ENCODE assay signal across 10 cellular contexts in genomic region chr2:152047826-152048476, GRCh38. TPM values are rescaled to one million over a fixed set of nuclear protein-coding genes. Genes with fewer than 3 reads are reported as not detected.
A peak's percentile ranks its signal among the peaks of the same experiment; 100 is the strongest.
DNase-seq lines count a peak whose midpoint lies in the region; ATAC-seq and TF ChIP-seq lines count a peak whose summit lies in the region.
"Had no signal": no experiment of that assay in that cellular context is flagged by ENCODE, and none has a peak within 500 bp of the region (broad histone marks: within the 10 kb centered on the region; RNA-seq: fewer than 3 reads in every experiment).

No MANE protein-coding gene starts in this region.

- H3K9me3 ChIP-seq in BLaER1, result no peaks in the 10 kb centered on the region
- H3K9me3 ChIP-seq: vagina had no signal

- H3K4me3 ChIP-seq in BLaER1, result no peak overlapping the region
- H3K4me3 ChIP-seq: vagina had no signal

- no peak overlapping the region for H3K27ac ChIP-seq in BLaER1
- H3K27ac ChIP-seq in foreskin keratinocyte, result no peak overlapping the region
- H3K27ac ChIP-seq: vagina had no signal

- no peaks in the 10 kb centered on the region for H3K36me3 ChIP-seq in BLaER1
- H3K36me3 ChIP-seq: vagina had no signal

- no peaks in the 10 kb centered on the region for H3K36me3 Mint-ChIP-seq in stimulated activated effector memory CD8-positive, alpha-beta T cell treated with anti-CD3 and anti-CD28 coated beads, Interleukin-12 subunit alpha, Interleukin-12 subunit beta, amount 100 ng/mL, for 72 hours

- H3K4me1 ChIP-seq in BLaER1 (peaks cover 47% of the 10 kb centered on the region), foreskin keratinocyte (no peaks in the 10 kb centered on the region)
- H3K4me1 ChIP-seq: vagina had no signal

- H3K9ac ChIP-seq in BLaER1, result no peak overlapping the region

- H3K4me3 Mint-ChIP-seq in stimulated activated effector memory CD8-positive, alpha-beta T cell treated with anti-CD3 and anti-CD28 coated beads, Interleukin-12 subunit alpha, Interleukin-12 subunit beta, amount 100 ng/mL, for 72 hours, result no peak overlapping the region

- DNase-seq in GM13976 (ENCODE audit: low spot score) (no peak), OCI-M1 (lab: John Stamatoyannopoulos, UW) (peak; percentile 22), foreskin keratinocyte (no peak), NK-92 (lab: John Stamatoyannopoulos, UW; ENCODE audit: unreplicated experiment) (no peak)
- no peak for DNase-seq in effector CD4-positive, alpha-beta T cell
- DNase-seq in stimulated activated effector memory CD8-positive, alpha-beta T cell treated with anti-CD3 and anti-CD28 coated beads, Interleukin-12 subunit alpha, Interleukin-12 subunit beta, amount 100 ng/mL, for 72 hours (ENCODE audit: low spot score in 2 of 2), result no peak
- DNase-seq: NCI-H2081 had no signal

- no peaks in the 10 kb centered on the region for H3K9me3 Mint-ChIP-seq in stimulated activated effector memory CD8-positive, alpha-beta T cell treated with anti-CD3 and anti-CD28 coated beads, Interleukin-12 subunit alpha, Interleukin-12 subunit beta, amount 100 ng/mL, for 72 hours

- ATAC-seq in foreskin keratinocyte (peak; percentile 32), HG03280 (IDR thresholded peaks at IDR 0.05; ENCODE audit: unreplicated experiment) (no peak)
- ATAC-seq in stimulated activated effector memory CD8-positive, alpha-beta T cell treated with anti-CD3 and anti-CD28 coated beads, Interleukin-12 subunit alpha, Interleukin-12 subunit beta, amount 100 ng/mL, for 72 hours, result no peak

- H3K27ac Mint-ChIP-seq in stimulated activated effector memory CD8-positive, alpha-beta T cell treated with anti-CD3 and anti-CD28 coated beads, Interleukin-12 subunit alpha, Interleukin-12 subunit beta, amount 100 ng/mL, for 72 hours, result no peak overlapping the region

- no peaks in the 10 kb centered on the region for H4K20me1 ChIP-seq in BLaER1

- in situ Hi-C loops in GM13976 (cut with MboI; ENCODE audit: low sequenced_read_pairs, unreplicated experiment), result loop anchor here (10.0 to 25.0 kb wide), 2 partner anchors 117 to 389 kb away; no protein-coding TSS in a partner anchor

- no peaks in the 10 kb centered on the region for H3K4me1 Mint-ChIP-seq in stimulated activated effector memory CD8-positive, alpha-beta T cell treated with anti-CD3 and anti-CD28 coated beads, Interleukin-12 subunit alpha, Interleukin-12 subunit beta, amount 100 ng/mL, for 72 hours

- H3K27me3 ChIP-seq in BLaER1, result no peaks in the 10 kb centered on the region
- H3K27me3 ChIP-seq in foreskin keratinocyte, result peaks cover 95% of the 10 kb centered on the region
- H3K27me3 ChIP-seq: vagina had no signal

- peak; percentile 38 for TF ChIP-seq CTCF in GM13976 (IDR thresholded peaks at IDR 0.05; ENCODE audit: borderline replicate concordance, control extremely low read depth, extremely low read depth, insufficient read depth, missing control alignments)
- peak; percentile 50 for TF ChIP-seq CTCF in foreskin keratinocyte (conservative IDR thresholded peaks at IDR 0.05)

- H3K4me2 ChIP-seq in BLaER1, result peak overlapping the region; percentile 44; the same call in 1 of the 2 replicates

RNA-seq across cellular contexts. Expression of gene CACNB4, which starts 50.9 kb away (rescaled TPM):
- total RNA-seq in foreskin keratinocyte, result 0.07 and 0.11 TPM in 2 replicates
- polyA plus RNA-seq in foreskin keratinocyte, result 0.02 and 0.03 TPM in 2 replicates
